ENCODE assay signal across 17 cellular contexts in genomic region chr19:55252760-55253159, GRCh38. TPM values are rescaled to one million over a fixed set of nuclear protein-coding genes. Genes with fewer than 3 reads are reported as not detected.
DNase-seq lines count a peak whose midpoint lies in the region; ATAC-seq and TF ChIP-seq lines count a peak whose summit lies in the region.
"Had no signal": no experiment of that assay in that cellular context is flagged by ENCODE, and none has a peak within 500 bp of the region (broad histone marks: within the 10 kb centered on the region; RNA-seq: fewer than 3 reads in every experiment).

No MANE protein-coding gene starts in this region.

- H3K27ac ChIP-seq in trophoblast cell (ENCODE audit: low read depth, low read length), result no peak overlapping the region
- H3K27ac ChIP-seq: brain microvascular endothelial cell, GM23248 had no signal

- H4K8ac ChIP-seq in trophoblast cell (ENCODE audit: low read depth, low read length), result no peak overlapping the region

- H3F3A ChIP-seq in Loucy (ENCODE audit: low read depth), result peaks cover 25% of the 10 kb centered on the region

- no peak for DNase-seq in activated CD4-positive, alpha-beta T cell treated with anti-CD3 and anti-CD28 coated beads, Interleukin-2, amount 10 ng/mL, durations not matched to agents 24 days and 14 days
- no peak for DNase-seq in activated CD4-positive, alpha-beta T cell treated with anti-CD3 and anti-CD28 coated beads, Interleukin-2, amount 50 U/mL, for 48 hours
- DNase-seq in activated naive CD8-positive, alpha-beta T cell treated with anti-CD3 and anti-CD28 coated beads for 36 hours, result no peak
- no peak for DNase-seq in trophoblast cell
- DNase-seq in SW 1271 (lab: John Stamatoyannopoulos, UW), result no peak
- no peak for DNase-seq in HPDE6-E6E7 (ENCODE audit: extremely low spot score)
- DNase-seq: brain microvascular endothelial cell; Caco-2; effector CD4-positive, alpha-beta T cell; GM23248; NCI-H1048; NCI-H2171 treated with DMSO at 0.1 percent for 48 hours; stimulated activated CD4-positive, alpha-beta T cell treated with anti-CD3 and anti-CD28 coated beads, Interleukin-4, amount 100 ng/mL, for 1 hour had no signal

- H3K36me3 Mint-ChIP-seq in activated CD4-positive, alpha-beta T cell treated with anti-CD3 and anti-CD28 coated beads, Interleukin-2, amount 10 ng/mL, durations not matched to agents 24 days and 14 days (ENCODE audit: low read depth), result peaks cover 47% of the 10 kb centered on the region
- H3K36me3 Mint-ChIP-seq in activated naive CD8-positive, alpha-beta T cell treated with anti-CD3 and anti-CD28 coated beads for 36 hours, result peaks cover 61% of the 10 kb centered on the region

- no peak for TF ChIP-seq CTCF in Loucy (conservative IDR thresholded peaks at IDR 0.05; ENCODE audit: low read length)

- H3K36me3 ChIP-seq in Loucy (ENCODE audit: insufficient read depth, low read length), result peaks cover 32% of the 10 kb centered on the region; the same call in 1 of the 2 replicates
- H3K36me3 ChIP-seq in trophoblast cell (ENCODE audit: control insufficient read depth in 1 of 2, insufficient read depth in 2 of 2, low read length in 2 of 2), result peaks cover 0 to 7% of the 10 kb centered on the region in 2 experiments
- H3K36me3 ChIP-seq: brain microvascular endothelial cell, right atrium auricular region had no signal

- no peaks in the 10 kb centered on the region for H3K27me3 Mint-ChIP-seq in activated CD4-positive, alpha-beta T cell treated with anti-CD3 and anti-CD28 coated beads, Interleukin-2, amount 10 ng/mL, durations not matched to agents 24 days and 14 days
- H3K27me3 Mint-ChIP-seq in activated naive CD8-positive, alpha-beta T cell treated with anti-CD3 and anti-CD28 coated beads for 36 hours, result no peaks in the 10 kb centered on the region

- H3K9me3 ChIP-seq in Loucy (ENCODE audit: insufficient read depth, low read depth, low read length), result no peaks in the 10 kb centered on the region
- H3K9me3 ChIP-seq in trophoblast cell (ENCODE audit: insufficient read depth, low read depth, low read length), result no peaks in the 10 kb centered on the region
- H3K9me3 ChIP-seq: Caco-2, right atrium auricular region had no signal

- ATAC-seq in GM21619 (IDR thresholded peaks at IDR 0.05; ENCODE audit: unreplicated experiment), result no peak

- peak overlapping the region; percentile 100 for H3K9ac ChIP-seq in Loucy (ENCODE audit: low read depth, low read length, poor library complexity, severe bottlenecking)
- H3K9ac ChIP-seq in trophoblast cell (ENCODE audit: low read length), result no peak overlapping the region
- H3K9ac ChIP-seq: GM23248 had no signal

- H3K4ac ChIP-seq in trophoblast cell (ENCODE audit: low read depth, low read length), result peak overlapping the region; percentile 42

- H2AK5ac ChIP-seq in trophoblast cell (ENCODE audit: low read length), result no peak overlapping the region

- H2BK120ac ChIP-seq in trophoblast cell (ENCODE audit: insufficient read depth, low read length, poor library complexity), result no peak overlapping the region

- H3K4me3 ChIP-seq in Loucy (ENCODE audit: low read length, poor library complexity, severe bottlenecking), result peak overlapping the region; percentile 89
- H3K4me3 ChIP-seq in trophoblast cell (ENCODE audit: low read depth, low read length), result no peak overlapping the region
- H3K4me3 ChIP-seq: GM23248, right atrium auricular region had no signal

- H4K12ac ChIP-seq in trophoblast cell (ENCODE audit: low read depth, low read length), result no peak overlapping the region

- peaks cover 63% of the 10 kb centered on the region for H4K20me1 ChIP-seq in Loucy (ENCODE audit: insufficient read depth, low read length, poor library complexity, severe bottlenecking)

- H3K79me1 ChIP-seq in trophoblast cell (ENCODE audit: low read length), result peaks cover under 1% of the 10 kb centered on the region

- no peak overlapping the region for H3K23ac ChIP-seq in trophoblast cell (ENCODE audit: low read length)

- intact Hi-C loops in activated CD4-positive, alpha-beta T cell treated with anti-CD3 and anti-CD28 coated beads, Interleukin-2, amount 10 ng/mL, durations not matched to agents 24 days and 14 days (cut with micrococcal nuclease), result loop anchor here (10.0 kb wide), 3 partner anchors 402 to 1048 kb away; partner anchors contain the start of genes LENG9, RPS9 and U2AF2

- H2AFZ ChIP-seq in Loucy (ENCODE audit: low read length) (no peak overlapping the region), trophoblast cell (ENCODE audit: insufficient read depth, low read length, poor library complexity) (no peak overlapping the region)
- H2AFZ ChIP-seq: GM23248 had no signal

- WGBS in trophoblast cell (ENCODE audit: extremely low coverage, insufficient coverage, insufficient read length), result no CpG with 5 or more reads among the region's 8 CpGs

- H3K9me3 Mint-ChIP-seq in activated CD4-positive, alpha-beta T cell treated with anti-CD3 and anti-CD28 coated beads, Interleukin-2, amount 10 ng/mL, durations not matched to agents 24 days and 14 days, result no peaks in the 10 kb centered on the region
- no peaks in the 10 kb centered on the region for H3K9me3 Mint-ChIP-seq in activated naive CD8-positive, alpha-beta T cell treated with anti-CD3 and anti-CD28 coated beads for 36 hours
- H3K9me3 Mint-ChIP-seq: neural crest cell had no signal

- H3K4me1 ChIP-seq in Loucy (ENCODE audit: insufficient read depth, low read length, poor library complexity, severe bottlenecking) (peaks cover 72% of the 10 kb centered on the region), trophoblast cell (ENCODE audit: control insufficient read depth in 1 of 2, insufficient read depth in 2 of 2, low read length in 2 of 2) (peaks cover 48 to 56% of the 10 kb centered on the region in 2 experiments)

- H3K27ac Mint-ChIP-seq in activated CD4-positive, alpha-beta T cell treated with anti-CD3 and anti-CD28 coated beads, Interleukin-2, amount 10 ng/mL, durations not matched to agents 24 days and 14 days, result peak overlapping the region; percentile 96
- peak overlapping the region; percentile 98 for H3K27ac Mint-ChIP-seq in activated naive CD8-positive, alpha-beta T cell treated with anti-CD3 and anti-CD28 coated beads for 36 hours

- H3K4me2 ChIP-seq in Loucy (ENCODE audit: low read depth, low read length, poor library complexity, severe bottlenecking) (peak overlapping the region; percentile 97), trophoblast cell (ENCODE audit: low read length) (no peak overlapping the region)

- no peak overlapping the region for H4K91ac ChIP-seq in trophoblast cell (ENCODE audit: low read depth, low read length)

- H2BK5ac ChIP-seq in trophoblast cell (ENCODE audit: low read depth, low read length, poor library complexity), result no peak overlapping the region

- H3K18ac ChIP-seq in trophoblast cell (ENCODE audit: low read length), result no peak overlapping the region

- H3K27me3 ChIP-seq in Loucy (ENCODE audit: insufficient read depth, low read length, poor library complexity, severe bottlenecking) (no peaks in the 10 kb centered on the region), trophoblast cell (ENCODE audit: insufficient read depth, low read length) (no peaks in the 10 kb centered on the region)
- H3K27me3 ChIP-seq: brain microvascular endothelial cell, right atrium auricular region had no signal

- H2BK12ac ChIP-seq in trophoblast cell (ENCODE audit: low read length), result no peak overlapping the region

- H3K14ac ChIP-seq in trophoblast cell (ENCODE audit: low read length), result no peak overlapping the region

- peaks cover 69% of the 10 kb centered on the region for H3K4me1 Mint-ChIP-seq in activated CD4-positive, alpha-beta T cell treated with anti-CD3 and anti-CD28 coated beads, Interleukin-2, amount 10 ng/mL, durations not matched to agents 24 days and 14 days
- H3K4me1 Mint-ChIP-seq in activated naive CD8-positive, alpha-beta T cell treated with anti-CD3 and anti-CD28 coated beads for 36 hours, result peaks cover 65% of the 10 kb centered on the region

- H3K79me2 ChIP-seq in Loucy (ENCODE audit: insufficient read depth, low read length) (peaks cover 95% of the 10 kb centered on the region), trophoblast cell (ENCODE audit: control insufficient read depth, insufficient read depth, low read length, poor library complexity) (peaks cover 32% of the 10 kb centered on the region)

- no peaks in the 10 kb centered on the region for H3K9me2 ChIP-seq in Loucy (replicated peaks; ENCODE audit: low read depth, low read length)

- H3K4me3 Mint-ChIP-seq in activated CD4-positive, alpha-beta T cell treated with anti-CD3 and anti-CD28 coated beads, Interleukin-2, amount 10 ng/mL, durations not matched to agents 24 days and 14 days, result peak overlapping the region; percentile 96
- peak overlapping the region; percentile 100 for H3K4me3 Mint-ChIP-seq in activated naive CD8-positive, alpha-beta T cell treated with anti-CD3 and anti-CD28 coated beads for 36 hours

RNA-seq across cellular contexts. Expression of gene PPP6R1, which starts 6.1 kb away (rescaled TPM):
- total RNA-seq in activated CD4-positive, alpha-beta T cell treated with anti-CD3 and anti-CD28 coated beads, Interleukin-2, amount 10 ng/mL, durations not matched to agents 24 days and 14 days, result 196 and 216 TPM in 2 replicates
- 100 to 1,000 TPM; 226 to 227 TPM for total RNA-seq in activated naive CD8-positive, alpha-beta T cell treated with anti-CD3 and anti-CD28 coated beads for 36 hours
- polyA plus RNA-seq in trophoblast cell (2013), result 46.5 and 48.3 TPM in 2 replicates

RNA-seq across cellular contexts. Expression of gene TMEM86B, which starts 24.2 kb away (rescaled TPM):
- total RNA-seq in activated CD4-positive, alpha-beta T cell treated with anti-CD3 and anti-CD28 coated beads, Interleukin-2, amount 10 ng/mL, durations not matched to agents 24 days and 14 days, result 6.8 and 7.7 TPM in 2 replicates
- 1 to 10 TPM; 7.3 to 7.9 TPM for total RNA-seq in activated naive CD8-positive, alpha-beta T cell treated with anti-CD3 and anti-CD28 coated beads for 36 hours
- polyA plus RNA-seq in trophoblast cell (2013), result 1.2 TPM in 2 replicates

RNA-seq across cellular contexts. Expression of gene HSPBP1, which starts 27.1 kb away (rescaled TPM):
- total RNA-seq in activated CD4-positive, alpha-beta T cell treated with anti-CD3 and anti-CD28 coated beads, Interleukin-2, amount 10 ng/mL, durations not matched to agents 24 days and 14 days, result 63.9 and 68.3 TPM in 2 replicates
- 10 to 100 TPM; 68.0 to 69.7 TPM for total RNA-seq in activated naive CD8-positive, alpha-beta T cell treated with anti-CD3 and anti-CD28 coated beads for 36 hours
- 24.4 TPM in 2 replicates for polyA plus RNA-seq in trophoblast cell (2013)

RNA-seq across cellular contexts. Expression of gene BRSK1, which starts 31.0 kb away (rescaled TPM):
- total RNA-seq in activated CD4-positive, alpha-beta T cell treated with anti-CD3 and anti-CD28 coated beads, Interleukin-2, amount 10 ng/mL, durations not matched to agents 24 days and 14 days, result 5.9 and 7.9 TPM in 2 replicates
- 1 to 10 TPM; 5.6 to 6.4 TPM for total RNA-seq in activated naive CD8-positive, alpha-beta T cell treated with anti-CD3 and anti-CD28 coated beads for 36 hours
- polyA plus RNA-seq in trophoblast cell (2013), result 5.7 and 6.9 TPM in 2 replicates

RNA-seq across cellular contexts. Expression of gene PTPRH, which starts 43.5 kb away (rescaled TPM):
- not detected in 2 replicates for total RNA-seq in activated CD4-positive, alpha-beta T cell treated with anti-CD3 and anti-CD28 coated beads, Interleukin-2, amount 10 ng/mL, durations not matched to agents 24 days and 14 days
- not detected for total RNA-seq in activated naive CD8-positive, alpha-beta T cell treated with anti-CD3 and anti-CD28 coated beads for 36 hours
- polyA plus RNA-seq in trophoblast cell (2013), result 0.11 TPM in 2 replicates
